Comparison of ENCODE assay signal across 17 cellular contexts in the genomic region with DNA sequence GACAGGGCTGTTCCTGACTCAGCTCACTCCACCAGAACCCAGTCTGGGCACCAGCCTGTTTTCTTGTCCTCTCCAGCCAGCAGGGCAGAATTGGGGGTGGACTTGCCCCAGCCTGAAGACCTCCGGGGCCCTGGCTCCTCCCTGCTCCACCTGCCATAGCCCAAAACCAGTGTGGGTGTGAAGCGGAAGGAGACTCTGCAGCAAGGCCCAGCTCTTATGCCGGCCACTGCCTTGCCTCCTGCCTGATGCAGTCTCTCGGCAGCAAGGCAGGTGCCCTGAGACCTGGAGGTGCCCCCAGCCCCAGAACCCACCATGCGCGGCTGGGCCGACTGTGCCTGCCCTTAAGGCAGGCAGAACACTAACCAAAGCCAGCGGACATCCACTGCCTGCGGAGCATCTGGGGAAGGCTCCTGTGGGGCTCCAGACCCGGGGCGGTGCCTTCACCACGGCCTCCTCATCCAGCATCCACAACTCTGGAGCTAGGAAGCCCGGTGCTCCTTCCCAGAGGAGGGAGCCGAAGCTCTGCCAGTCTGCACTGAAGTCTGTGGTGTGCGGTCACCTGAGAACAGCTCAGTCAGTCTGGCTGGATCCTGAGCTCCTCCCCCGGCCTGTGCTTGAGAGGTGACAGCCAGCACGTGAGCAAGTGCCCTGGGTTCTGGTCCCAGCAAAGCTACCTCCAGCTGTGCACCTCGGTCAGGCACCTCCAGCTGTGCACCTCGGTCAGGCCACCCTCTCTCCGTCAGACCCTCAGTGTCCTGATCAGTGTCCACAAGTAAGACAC.
DNase-seq lines count a peak whose midpoint lies in the region; ATAC-seq and TF ChIP-seq lines count a peak whose summit lies in the region.
"Had no signal": no experiment of that assay in that cellular context is flagged by ENCODE, and none has a peak within 500 bp of the region (broad histone marks: within the 10 kb centered on the region; RNA-seq: fewer than 3 reads in every experiment).

No MANE protein-coding gene starts in this region.

- TF ChIP-seq CTCF in heart right ventricle (IDR thresholded peaks at IDR 0.05) (no peak), choroid plexus epithelial cell (conservative IDR thresholded peaks at IDR 0.05; ENCODE audit: low read depth, low read length) (no peak), vagina (IDR thresholded peaks at IDR 0.05) (no peak)

- no peak for TF ChIP-seq POLR2A in vagina (IDR thresholded peaks at IDR 0.05)

- H3K9me3 Mint-ChIP-seq in activated T-helper 2 cell treated with anti-CD3 and anti-CD28 coated beads, Interferon-gamma antibody, Interleukin-2, Interleukin-4, amounts not matched to agents 10 μg/mL and 5 μg/mL and 100 μg/mL, durations not matched to agents 14 hours and 24 hours and 36 hours: peaks cover 12% of the 10 kb centered on the region

- no peaks in the 10 kb centered on the region for H3K4me1 Mint-ChIP-seq in activated T-helper 2 cell treated with anti-CD3 and anti-CD28 coated beads, Interferon-gamma antibody, Interleukin-2, Interleukin-4, amounts not matched to agents 10 μg/mL and 5 μg/mL and 100 μg/mL, durations not matched to agents 14 hours and 24 hours and 36 hours (ENCODE audit: low read depth)
- H3K4me1 Mint-ChIP-seq: stimulated activated naive CD8-positive, alpha-beta T cell treated with anti-CD3 and anti-CD28 coated beads, Interleukin-15, amount 100 ng/mL, for 72 hours had no signal

- no peaks in the 10 kb centered on the region for H3K27me3 ChIP-seq in heart right ventricle
- H3K27me3 ChIP-seq in vagina: no peaks in the 10 kb centered on the region

- no peaks in the 10 kb centered on the region for H3K4me1 ChIP-seq in heart right ventricle
- peaks cover 18% of the 10 kb centered on the region for H3K4me1 ChIP-seq in vagina
- H3K4me1 ChIP-seq: parathyroid adenoma had no signal

- no peaks in the 10 kb centered on the region for H3K27me3 Mint-ChIP-seq in activated T-helper 2 cell treated with anti-CD3 and anti-CD28 coated beads, Interferon-gamma antibody, Interleukin-2, Interleukin-4, amounts not matched to agents 10 μg/mL and 5 μg/mL and 100 μg/mL, durations not matched to agents 14 hours and 24 hours and 36 hours (ENCODE audit: low read depth)
- H3K27me3 Mint-ChIP-seq: activated naive CD8-positive, alpha-beta T cell; stimulated activated naive CD8-positive, alpha-beta T cell treated with anti-CD3 and anti-CD28 coated beads, Interleukin-15, amount 100 ng/mL, for 72 hours had no signal

- no peak overlapping the region for H3K27ac Mint-ChIP-seq in activated T-helper 2 cell treated with anti-CD3 and anti-CD28 coated beads, Interferon-gamma antibody, Interleukin-2, Interleukin-4, amounts not matched to agents 10 μg/mL and 5 μg/mL and 100 μg/mL, durations not matched to agents 14 hours and 24 hours and 36 hours
- H3K27ac Mint-ChIP-seq: activated naive CD8-positive, alpha-beta T cell; stimulated activated naive CD8-positive, alpha-beta T cell treated with anti-CD3 and anti-CD28 coated beads, Interleukin-15, amount 100 ng/mL, for 72 hours; T-helper 17 cell had no signal

- H3K36me3 Mint-ChIP-seq in activated T-helper 2 cell treated with anti-CD3 and anti-CD28 coated beads, Interferon-gamma antibody, Interleukin-2, Interleukin-4, amounts not matched to agents 10 μg/mL and 5 μg/mL and 100 μg/mL, durations not matched to agents 14 hours and 24 hours and 36 hours (ENCODE audit: low read depth): no peaks in the 10 kb centered on the region
- H3K36me3 Mint-ChIP-seq: activated naive CD8-positive, alpha-beta T cell had no signal

- H3K4me3 Mint-ChIP-seq in activated T-helper 2 cell treated with anti-CD3 and anti-CD28 coated beads, Interferon-gamma antibody, Interleukin-2, Interleukin-4, amounts not matched to agents 10 μg/mL and 5 μg/mL and 100 μg/mL, durations not matched to agents 14 hours and 24 hours and 36 hours (ENCODE audit: low read depth): no peak overlapping the region
- H3K4me3 Mint-ChIP-seq: activated naive CD8-positive, alpha-beta T cell; stimulated activated naive CD8-positive, alpha-beta T cell treated with anti-CD3 and anti-CD28 coated beads, Interleukin-15, amount 100 ng/mL, for 72 hours; T-helper 17 cell had no signal

- WGBS in heart right ventricle, 2 donors: 82 to 83% methylated on average over 20 of the region's 20 CpGs

- intact Hi-C loops in cardiac septum (cut with DNase I): no loop called here
- intact Hi-C loops in heart right ventricle (cut with DNase I): no loop called here
- intact Hi-C loops in vagina (cut with DNase I): no loop called here
- intact Hi-C loops in activated T-helper 2 cell treated with anti-CD3 and anti-CD28 coated beads, Interferon-gamma antibody, Interleukin-2, Interleukin-4, amounts not matched to agents 10 μg/mL and 5 μg/mL and 100 μg/mL, durations not matched to agents 14 hours and 24 hours and 36 hours (cut with micrococcal nuclease): no loop called here

- H3K9me3 ChIP-seq in heart right ventricle: peaks cover 0 to 10% (median 0%) of the 10 kb centered on the region in 11 donors
- no peaks in the 10 kb centered on the region for H3K9me3 ChIP-seq in vagina

- no peak overlapping the region for H3K4me3 ChIP-seq in heart right ventricle
- H3K4me3 ChIP-seq in choroid plexus epithelial cell (ENCODE audit: low read depth, low read length): no peak overlapping the region
- H3K4me3 ChIP-seq in vagina: no peak overlapping the region
- H3K4me3 ChIP-seq: mucosa of descending colon had no signal

- peak; percentile 73 for DNase-seq in cardiac septum (ENCODE audit: low spot score)
- no peak for DNase-seq in heart right ventricle
- peak; percentile 13 for DNase-seq in choroid plexus epithelial cell (ENCODE audit: low read depth)
- peak; percentile 85 for DNase-seq in mesenteric fat pad (ENCODE audit: low spot score)
- peak in 1 of 2 donors; percentile 79 for DNase-seq in vagina (ENCODE audit: extremely low spot score in 2 of 2)
- DNase-seq in NK-92 treated with Interleukin-12 subunit alpha and Interleukin-12 subunit beta, amount 100 ng/mL, for 24 hours (lab: John Stamatoyannopoulos, UW): no peak
- DNase-seq in NCI-H1930 (lab: John Stamatoyannopoulos, UW): no peak
- no peak for DNase-seq in activated T-helper 2 cell treated with anti-CD3 and anti-CD28 coated beads, Interferon-gamma antibody, Interleukin-2, Interleukin-4, amounts not matched to agents 10 μg/mL and 5 μg/mL and 100 μg/mL, durations not matched to agents 14 hours and 24 hours and 36 hours (ENCODE audit: low spot score)
- DNase-seq: activated CD4-positive, alpha-beta T cell treated with anti-CD3 and anti-CD28 coated beads for 1 hour; NCI-H2171 treated with DMSO at 0.1 percent for 48 hours; SHP77; T-helper 17 cell had no signal

- no peak for ATAC-seq in heart right ventricle
- ATAC-seq: mucosa of descending colon; stimulated activated naive CD8-positive, alpha-beta T cell treated with anti-CD3 and anti-CD28 coated beads, Interleukin-15, amount 100 ng/mL, for 72 hours; T-helper 17 cell had no signal

- H3K27ac ChIP-seq in heart right ventricle (no peak overlapping the region), vagina (peak overlapping the region; percentile 53)
- H3K27ac ChIP-seq: KMS-11, parathyroid adenoma had no signal

- H3K36me3 ChIP-seq in heart right ventricle (no peaks in the 10 kb centered on the region), vagina (no peaks in the 10 kb centered on the region)

Comparison
In these comparisons a context has a peak if more than half of its experiments do, and no peak if none do; other contexts are left out.
1. DNase-seq: peak in cardiac septum (single experiment), choroid plexus epithelial cell (single experiment) and mesenteric fat pad (single experiment); none in heart right ventricle (0 of 2), NK-92 treated with Interleukin-12 subunit alpha and Interleukin-12 subunit beta, amount 100 ng/mL, for 24 hours (single experiment), NCI-H1930 (0 of 2) and activated T-helper 2 cell treated with anti-CD3 and anti-CD28 coated beads, Interferon-gamma antibody, Interleukin-2, Interleukin-4, amounts not matched to agents 10 μg/mL and 5 μg/mL and 100 μg/mL, durations not matched to agents 14 hours and 24 hours and 36 hours (single experiment).